ENCODE assay signal across 7 cellular contexts in genomic region chr14:57937681-57938080, GRCh38.
"Had no signal": no experiment of that assay in that cellular context is flagged by ENCODE, and none has a peak within 500 bp of the region (broad histone marks: within the 10 kb centered on the region; RNA-seq: fewer than 3 reads in every experiment).

No MANE protein-coding gene starts in this region.

- H3K27ac Mint-ChIP-seq: HFFc6 had no signal

- H3K36me3 ChIP-seq: HAP-1 had no signal

- H3K4me1 ChIP-seq: HAP-1 had no signal

- H3K4me3 Mint-ChIP-seq: HFFc6 had no signal

- DNase-seq: GOT3, H7, HFFc6, IMR-90 had no signal

- H3K4me3 ChIP-seq: HAP-1, K562 had no signal

- ATAC-seq: HCT116, K562 had no signal

- H3K9me3 ChIP-seq: HAP-1 had no signal
